In genomic region chr3:41207355-41207754, GRCh38 we compare ENCODE assay signal across 20 cellular contexts. TPM values are rescaled to one million over a fixed set of nuclear protein-coding genes. Genes with fewer than 3 reads are reported as not detected.
DNase-seq lines count a peak whose midpoint lies in the region; ATAC-seq, FAIRE-seq and TF ChIP-seq lines count a peak whose summit lies in the region.
"Had no signal": no experiment of that assay in that cellular context is flagged by ENCODE, and none has a peak within 500 bp of the region (broad histone marks: within the 10 kb centered on the region; RNA-seq: fewer than 3 reads in every experiment).

No MANE protein-coding gene starts in this region.

- peaks cover 71 to 99% of the 10 kb centered on the region in 2 experiments for H3K79me2 ChIP-seq in H1 (ENCODE audit: control insufficient read depth in 1 of 2, insufficient read depth in 2 of 2, low read length in 2 of 2)
- peaks cover 100% of the 10 kb centered on the region for H3K79me2 ChIP-seq in smooth muscle cell (ENCODE audit: low read depth)

- no peak overlapping the region for H4K8ac ChIP-seq in H1 (ENCODE audit: extremely low read depth, insufficient read depth, low read length)

- H2BK5ac ChIP-seq in H1 (ENCODE audit: low read depth, low read length) = no peak overlapping the region

- H3K36me3 Mint-ChIP-seq in activated naive CD4-positive, alpha-beta T cell treated with anti-CD3 and anti-CD28 coated beads, Interleukin-2, amount 50 U/mL, for 72 hours = peaks cover 0 to 16% of the 10 kb centered on the region in 2 donors

- H3K4me2 ChIP-seq in H1 (ENCODE audit: insufficient read depth in 1 of 2, low read depth in 2 of 2, low read length in 2 of 2) = peak overlapping the region; percentile 12 to 25; a peak in 2 of 4 replicates
- peak overlapping the region; percentile 84 for H3K4me2 ChIP-seq in smooth muscle cell

- no peaks in the 10 kb centered on the region for H3K23me2 ChIP-seq in H1 (ENCODE audit: low read depth, low read length)

- no peak for TF ChIP-seq POLR2A in H1 (IDR thresholded peaks at IDR 0.05; ENCODE audit: control extremely low read depth in 1 of 2, low read depth in 2 of 2, low read length in 2 of 2)

- H4K20me1 ChIP-seq in H1 (replicated peaks in 1 of 2; ENCODE audit: control insufficient read depth in 1 of 2, insufficient read depth in 2 of 2, low read length in 2 of 2) (peaks cover 36 to 49% of the 10 kb centered on the region in 2 experiments), smooth muscle cell (ENCODE audit: low read depth) (peaks cover 100% of the 10 kb centered on the region)

- no peak overlapping the region for H3K9ac ChIP-seq in H1 (replicated peaks in 1 of 4; ENCODE audit: extremely low read depth in 1 of 4, low read depth in 3 of 4, low read length in 3 of 4)
- no peak overlapping the region for H3K9ac ChIP-seq in smooth muscle cell (ENCODE audit: low read depth)

- no peak for DNase-seq in activated naive CD4-positive, alpha-beta T cell treated with anti-CD3 and anti-CD28 coated beads, Interleukin-2, amount 50 U/mL, for 72 hours (ENCODE audit: low spot score in 2 of 2)
- no peak for DNase-seq in activated naive CD4-positive, alpha-beta T cell treated with Interleukin-2 at 50 U/mL for 16 hours
- DNase-seq in KBM-7 (peak; percentile 32), H1 (ENCODE audit: low read depth in 1 of 2, low spot score in 2 of 2) (no peak), smooth muscle cell (lab: John Stamatoyannopoulos, UW; ENCODE audit: unreplicated experiment) (no peak), LoVo (ENCODE audit: low spot score) (no peak)
- DNase-seq: activated CD8-positive, alpha-beta memory T cell treated with anti-CD3 and anti-CD28 coated beads, Interleukin-2, amount 50 U/mL, for 4 hours; adrenal gland; DMS153; head of caudate nucleus; Karpas-422; NCI-H187; NCI-H510A; stimulated activated CD4-positive, alpha-beta T cell treated with anti-CD3 and anti-CD28 coated beads, Interleukin-2, amount 100 ng/mL, for 48 hours; uterus had no signal

- CTCF ChIA-PET in H1 (lab: Charles Lee; ENCODE audit: partially characterized antibody) = interaction anchor here (0.6 to 1.2 kb wide), 3 partner anchors 359 to 752 kb away, joined by 3 to 4 read pairs (median 3); no protein-coding TSS in a partner anchor

- H3K27ac ChIP-seq in H1 (ENCODE audit: low read depth, low read length) (no peak overlapping the region), smooth muscle cell (ENCODE audit: low read depth) (peak overlapping the region; percentile 61)
- H3K27ac ChIP-seq: uterus had no signal

- no peak overlapping the region for H3K4ac ChIP-seq in H1 (replicated peaks; ENCODE audit: insufficient read length, low read depth, low read length)

- no peak for TF ChIP-seq RAD21 in H1 (IDR thresholded peaks at IDR 0.05 in 1 of 2, conservative IDR thresholded peaks at IDR 0.05 in 1 of 2; ENCODE audit: low read depth in 2 of 2, low read length in 2 of 2)

- H2AK5ac ChIP-seq in H1 (ENCODE audit: low read depth, low read length) = no peak overlapping the region

- no peak for TF ChIP-seq EP300 in H1 (IDR thresholded peaks at IDR 0.05; ENCODE audit: borderline replicate concordance in 1 of 2, low read depth in 2 of 2, low read length in 2 of 2)

- no peak overlapping the region; a peak in 1 of 8 replicates for H3K4me3 ChIP-seq in H1 (ENCODE audit: extremely low read depth in 1 of 4, insufficient read depth in 2 of 4, low read depth in 3 of 4, low read length in 4 of 4)
- H3K4me3 ChIP-seq in smooth muscle cell = no peak overlapping the region
- H3K4me3 ChIP-seq: adrenal gland, HAP-1, uterus had no signal

- no peak overlapping the region for H3K56ac ChIP-seq in H1 (replicated peaks; ENCODE audit: insufficient read length, low read depth, low read length)

- in situ Hi-C loops in KBM-7 (cut with MboI; ENCODE audit: low pct_unique_long_range_greater_than_20kb, low sequenced_read_pairs) = no loop called here

- H3K27me3 ChIP-seq in H1 (replicated peaks in 1 of 4; ENCODE audit: control insufficient read depth in 3 of 4, extremely low read depth in 1 of 4, insufficient read depth in 3 of 4, low read length in 3 of 4) = no peaks in the 10 kb centered on the region
- H3K27me3 ChIP-seq in smooth muscle cell (ENCODE audit: low read depth) = no peaks in the 10 kb centered on the region
- H3K27me3 ChIP-seq: adrenal gland, uterus had no signal

- H3K9me3 ChIP-seq in H1 (ENCODE audit: insufficient read depth in 2 of 2, low read depth in 1 of 2, low read length in 1 of 2) (no peaks in the 10 kb centered on the region), smooth muscle cell (replicated peaks; ENCODE audit: low read depth) (no peaks in the 10 kb centered on the region)
- H3K9me3 ChIP-seq: adrenal gland, HAP-1, uterus had no signal

- POLR2A ChIA-PET in H1 (lab: Charles Lee; ENCODE audit: partially characterized antibody) = interaction anchor here (0.6 to 1.6 kb wide), 3 partner anchors 8 to 154 kb away, joined by 3 to 14 read pairs (median 3); partner anchors contain the start of gene CTNNB1

- H4K5ac ChIP-seq in H1 (ENCODE audit: insufficient read length, low read depth, low read length) = no peak overlapping the region

- peaks cover 0 to 3% (median 0%) of the 10 kb centered on the region in 4 experiments; a peak in 1 of 8 replicates for H3K36me3 ChIP-seq in H1 (ENCODE audit: control insufficient read depth in 2 of 4, insufficient read depth in 4 of 4, low read length in 3 of 4)
- no peaks in the 10 kb centered on the region for H3K36me3 ChIP-seq in smooth muscle cell (ENCODE audit: low read depth)
- H3K36me3 ChIP-seq: adrenal gland, HAP-1, uterus had no signal

- H3K9me3 Mint-ChIP-seq in activated naive CD4-positive, alpha-beta T cell treated with anti-CD3 and anti-CD28 coated beads, Interleukin-2, amount 50 U/mL, for 72 hours = peaks cover 0 to 10% of the 10 kb centered on the region in 2 donors

- no peak overlapping the region for H2BK20ac ChIP-seq in H1 (ENCODE audit: low read length)

- H3K27ac Mint-ChIP-seq in activated naive CD4-positive, alpha-beta T cell treated with anti-CD3 and anti-CD28 coated beads, Interleukin-2, amount 50 U/mL, for 72 hours = peak overlapping the region; percentile 27 to 36

- H3F3A ChIP-seq in smooth muscle cell (ENCODE audit: low read depth) = peaks cover 18% of the 10 kb centered on the region

- no peak overlapping the region for H3K14ac ChIP-seq in H1 (ENCODE audit: insufficient read length)

- H3K4me1 ChIP-seq in H1 (replicated peaks in 1 of 4; ENCODE audit: control insufficient read depth in 3 of 4, insufficient read depth in 4 of 4, low read length in 3 of 4) (peaks cover 0 to 25% (median 13%) of the 10 kb centered on the region in 4 experiments; a peak in 6 of 7 replicates), smooth muscle cell (ENCODE audit: low read depth) (peaks cover 54% of the 10 kb centered on the region)

- no peak overlapping the region for H3K18ac ChIP-seq in H1 (ENCODE audit: extremely low read depth, low read length)

- WGBS in H1 (ENCODE audit: extremely low coverage in 1 of 2, insufficient coverage in 1 of 2, insufficient read length in 1 of 2, insufficient replicate concordance in 2 of 2, low coverage in 1 of 2, low lambda C conversion rate in 2 of 2, missing lambda C conversion rate in 1 of 2), 2 experiments = 50% methylated on average over 1 of the region's 1 CpG; no CpG with 5 or more reads in 1 of the 2 experiments
- WGBS in smooth muscle cell (ENCODE audit: low lambda C conversion rate) = 55% methylated on average over 1 of the region's 1 CpG

- H2BK15ac ChIP-seq in H1 (ENCODE audit: low read length) = no peak overlapping the region

- no peak for FAIRE-seq in H1 (lab: Jason Lieb, UNC)
- FAIRE-seq: colon had no signal

- no peak for ATAC-seq in activated naive CD4-positive, alpha-beta T cell treated with anti-CD3 and anti-CD28 coated beads, Interleukin-2, amount 50 U/mL, for 72 hours
- ATAC-seq in HG03139 (IDR thresholded peaks at IDR 0.05; ENCODE audit: unreplicated experiment) (no peak), HG02884 (IDR thresholded peaks at IDR 0.05; ENCODE audit: unreplicated experiment) (no peak)
- ATAC-seq: SK-N-SH treated with all-trans-retinoic acid at 6 μM for 48 hours had no signal

- no peak overlapping the region for H3K23ac ChIP-seq in H1 (ENCODE audit: insufficient read length)

- H2AFZ ChIP-seq in H1 (ENCODE audit: low read length) (no peak overlapping the region), smooth muscle cell (ENCODE audit: low read depth) (no peak overlapping the region)

- no peaks in the 10 kb centered on the region for H3K79me1 ChIP-seq in H1 (ENCODE audit: low read depth, low read length)

- TF ChIP-seq CTCF in H1 (IDR thresholded peaks at IDR 0.05; ENCODE audit: control extremely low read depth in 1 of 3, insufficient read depth in 1 of 3, low read depth in 1 of 3, low read length in 3 of 3) (no peak), smooth muscle cell (IDR thresholded peaks at IDR 0.05; ENCODE audit: borderline replicate concordance, insufficient read depth, poor library complexity, severe bottlenecking) (no peak)

- H2BK120ac ChIP-seq in H1 (replicated peaks; ENCODE audit: low read depth, low read length) = no peak overlapping the region

- no peak overlapping the region for H4K91ac ChIP-seq in H1 (replicated peaks; ENCODE audit: insufficient read length, low read length)

- no peak overlapping the region for H2BK12ac ChIP-seq in H1 (ENCODE audit: low read depth, low read length)

TF ChIP-seq in H1, 55 proteins besides CTCF, POLR2A, EP300 and RAD21 (continues in another document):
- TF ChIP-seq, protein P1, sequence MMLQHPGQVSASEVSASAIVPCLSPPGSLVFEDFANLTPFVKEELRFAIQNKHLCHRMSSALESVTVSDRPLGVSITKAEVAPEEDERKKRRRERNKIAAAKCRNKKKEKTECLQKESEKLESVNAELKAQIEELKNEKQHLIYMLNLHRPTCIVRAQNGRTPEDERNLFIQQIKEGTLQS (IDR thresholded peaks at IDR 0.05; ENCODE audit: insufficient read depth, low read depth, low read length) = no peak
- TF ChIP-seq SP4 (IDR thresholded peaks at IDR 0.05; ENCODE audit: low read length) = no peak

RNA-seq across cellular contexts. Expression of gene CTNNB1, which starts 8.1 kb away (rescaled TPM):
- total RNA-seq in activated naive CD4-positive, alpha-beta T cell treated with anti-CD3 and anti-CD28 coated beads, Interleukin-2, amount 50 U/mL, for 72 hours = 100 to 1,000 TPM; 125 to 138 TPM
- 325 and 356 TPM in 2 replicates for total RNA-seq in H1 (2021; fragmentation: NEBNext Ultra II Directional; extraction: Animal tissue kit (Norgen Biotek cat#: 25700))
- polyA plus RNA-seq in H1 (2011; rRNA removed) (535 and 579 TPM in 2 replicates), smooth muscle cell (162 and 167 TPM in 2 replicates)
- 483 TPM for polyA plus RNA-seq in H1 (2011; cell fraction: cytosol; rRNA removed)
- 934 TPM for polyA plus RNA-seq in H1 (2011; cell fraction: nucleus; rRNA removed)
- 373 to 437 TPM (median 415 TPM) in 4 replicates for polyA plus RNA-seq in H1 (2012, experiment 1 of 2)
- 27.8 TPM for polyA plus RNA-seq in H1 (2012, experiment 2 of 2)
- polyA plus RNA-seq in H1 (2013, experiment 1 of 2) = 345 TPM
- polyA plus RNA-seq in H1 (2013, experiment 2 of 2) = 328 TPM
- 2,973 and 3,699 TPM in 2 replicates for polyA minus RNA-seq in H1 (2011; rRNA and poly(A)+ RNA removed)
- polyA minus RNA-seq in H1 (2011; cell fraction: cytosol; rRNA and poly(A)+ RNA removed) = 574 TPM
- 651 TPM for polyA minus RNA-seq in H1 (2011; cell fraction: nucleus; rRNA and poly(A)+ RNA removed)
- total RNA-seq in smooth muscle cell = 854 and 957 TPM in 2 replicates
